Comparison of ENCODE assay signal across 1 cellular context in the genomic region with DNA sequence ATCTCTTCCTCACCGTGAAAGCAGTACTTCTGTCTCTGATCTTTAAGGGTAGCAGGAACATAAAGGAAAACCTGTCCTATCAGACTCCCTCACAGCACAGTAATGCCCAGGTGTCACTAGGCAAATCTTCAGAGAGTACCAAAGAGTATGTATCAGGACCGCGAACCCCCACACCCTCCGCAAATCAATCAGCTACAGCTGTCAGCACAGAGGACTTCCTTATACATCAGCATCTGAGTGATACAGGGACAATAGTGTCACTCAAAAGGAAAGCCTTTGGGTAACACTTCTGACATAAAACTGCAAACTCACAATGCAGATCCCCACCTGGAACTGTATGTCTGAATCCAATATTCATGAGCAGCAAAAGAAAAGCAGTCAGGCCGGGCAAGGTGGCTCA.
TF ChIP-seq lines count a peak whose summit lies in the region.

No MANE protein-coding gene starts in this region.

TF ChIP-seq in WTC11, 78 proteins besides CTCF, POLR2A, EP300 and RAD21 (continued from another document):
- TF ChIP-seq HMGA2 (CRISPR knock-in tag; IDR thresholded peaks at IDR 0.05) (no peak), E2F4 (CRISPR knock-in tag; IDR thresholded peaks at IDR 0.05; ENCODE audit: borderline replicate concordance, low read depth) (no peak), ZBTB21 (CRISPR knock-in tag; IDR thresholded peaks at IDR 0.05; ENCODE audit: borderline replicate concordance) (no peak), ZNF416 (CRISPR knock-in tag; IDR thresholded peaks at IDR 0.05) (no peak)
- TF ChIP-seq, protein P1, sequence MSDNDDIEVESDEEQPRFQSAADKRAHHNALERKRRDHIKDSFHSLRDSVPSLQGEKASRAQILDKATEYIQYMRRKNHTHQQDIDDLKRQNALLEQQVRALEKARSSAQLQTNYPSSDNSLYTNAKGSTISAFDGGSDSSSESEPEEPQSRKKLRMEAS (CRISPR knock-in tag; IDR thresholded peaks at IDR 0.05): no peak
